17 cellular contexts compared by ENCODE assay signal in the genomic region with DNA sequence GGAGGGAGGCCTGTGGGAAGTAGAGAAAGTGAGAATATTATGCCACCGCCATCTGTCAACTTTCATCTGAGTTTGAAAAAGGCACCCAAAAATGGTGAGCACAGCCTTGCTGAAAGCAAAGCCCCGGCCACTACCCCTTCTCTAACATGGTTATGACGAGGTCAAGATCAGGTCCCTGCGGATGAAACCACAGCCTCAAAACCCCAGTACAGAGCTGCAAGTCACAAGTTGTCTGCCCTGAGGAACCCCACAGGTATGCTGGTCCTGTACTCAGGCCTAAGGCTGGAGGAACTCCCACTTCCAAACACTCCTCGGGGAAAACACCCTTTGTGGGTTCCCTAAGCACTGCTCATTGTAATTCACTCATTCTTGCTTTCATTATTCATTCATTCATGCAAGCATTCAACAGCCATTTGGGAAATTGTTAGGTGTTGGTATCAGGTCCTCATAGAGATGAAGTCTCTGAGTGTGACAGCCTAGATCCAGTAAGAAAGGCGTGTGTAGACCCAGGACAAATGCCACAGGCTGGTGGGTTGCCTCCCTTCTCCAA.
A peak's percentile ranks its signal among the peaks of the same experiment; 100 is the strongest.
DNase-seq lines count a peak whose midpoint lies in the region; ATAC-seq and TF ChIP-seq lines count a peak whose summit lies in the region.
"Had no signal": no experiment of that assay in that cellular context is flagged by ENCODE, and none has a peak within 500 bp of the region (broad histone marks: within the 10 kb centered on the region; RNA-seq: fewer than 3 reads in every experiment).

No MANE protein-coding gene starts in this region.

- H3K36me3 ChIP-seq in mammary epithelial cell (ENCODE audit: insufficient read depth, low read length) (no peaks in the 10 kb centered on the region), KMS-11 (ENCODE audit: insufficient read depth) (no peaks in the 10 kb centered on the region)
- H3K36me3 ChIP-seq: BLaER1 treated with 17β-estradiol and CSF1 and Interleukin-3, amounts not matched to agents 10 nM and 100 nM had no signal

- H3K27ac ChIP-seq in mammary epithelial cell (ENCODE audit: insufficient read depth, low read depth, low read length) (no peak overlapping the region), KMS-11 (0 out of 2 replicates have a peak overlapping the region, but pooled peaks have one; percentile 7)
- H3K27ac ChIP-seq: BLaER1 treated with 17β-estradiol and CSF1 and Interleukin-3, amounts not matched to agents 10 nM and 100 nM; GM23248 had no signal

- H3K27me3 ChIP-seq in mammary epithelial cell (ENCODE audit: insufficient read depth, low read length) (no peaks in the 10 kb centered on the region), KMS-11 (ENCODE audit: insufficient read depth, low read depth) (no peaks in the 10 kb centered on the region)

- no peaks in the 10 kb centered on the region for H3K9me3 ChIP-seq in mammary epithelial cell (replicated peaks; ENCODE audit: insufficient read depth, low read length)
- H3K9me3 ChIP-seq: BLaER1 treated with 17β-estradiol and CSF1 and Interleukin-3, amounts not matched to agents 10 nM and 100 nM had no signal

- H3K4me1 ChIP-seq in mammary epithelial cell (ENCODE audit: insufficient read depth, low read length): no peaks in the 10 kb centered on the region
- H3K4me1 ChIP-seq in KMS-11 (ENCODE audit: low read depth, poor library complexity, severe bottlenecking): peaks cover 57% of the 10 kb centered on the region

- H3K4me2 ChIP-seq in mammary epithelial cell (ENCODE audit: insufficient read depth, low read depth, low read length) (no peak overlapping the region), KMS-11 (peak overlapping the region; percentile 82)
- H3K4me2 ChIP-seq: BLaER1 treated with 17β-estradiol and CSF1 and Interleukin-3, amounts not matched to agents 10 nM and 100 nM had no signal

- DNase-seq in mammary epithelial cell: peak; percentile 55
- no peak for DNase-seq in MCF 10A (ENCODE audit: unreplicated experiment)
- peak; percentile 55 for DNase-seq in posterior vena cava (ENCODE audit: low spot score)
- DNase-seq in progenitor cell of endocrine pancreas (ENCODE audit: low spot score, unreplicated experiment): no peak
- no peak for DNase-seq in AML-193 (lab: John Stamatoyannopoulos, UW)
- DNase-seq: 8988T; CD4-positive, CD25-positive, alpha-beta regulatory T cell; DMS153; DMS79 treated with DMSO at 0.1 percent for 48 hours; GDM1; GM23248; KG1 had no signal

- H4K20me1 ChIP-seq in mammary epithelial cell (ENCODE audit: insufficient read depth, low read length) (no peaks in the 10 kb centered on the region), KMS-11 (ENCODE audit: insufficient read depth) (no peaks in the 10 kb centered on the region)
- H4K20me1 ChIP-seq: BLaER1 treated with 17β-estradiol and CSF1 and Interleukin-3, amounts not matched to agents 10 nM and 100 nM had no signal

- H3K9ac ChIP-seq in mammary epithelial cell (ENCODE audit: insufficient read depth, low read length): no peak overlapping the region
- peak overlapping the region; percentile 13; the same call in 1 of the 2 replicates for H3K9ac ChIP-seq in KMS-11
- H3K9ac ChIP-seq: BLaER1 treated with 17β-estradiol and CSF1 and Interleukin-3, amounts not matched to agents 10 nM and 100 nM; GM23248 had no signal

- in situ Hi-C loops in mammary epithelial cell (cut with MboI; ENCODE audit: low sequenced_read_pairs in 2 of 2): no loop called here

- H3K9me3 Mint-ChIP-seq in MCF 10A (ENCODE audit: unreplicated experiment) (no peaks in the 10 kb centered on the region), progenitor cell of endocrine pancreas (ENCODE audit: low read depth) (no peaks in the 10 kb centered on the region)
- H3K9me3 Mint-ChIP-seq: CD4-positive, CD25-positive, alpha-beta regulatory T cell; IgD-negative memory B cell had no signal

- CTCF ChIA-PET in mammary epithelial cell (lab: Charles Lee; ENCODE audit: low non-redundant PET) (no interaction called here), MCF 10A (lab: Yijun Ruan, JAX) (no interaction called here)

- dilution Hi-C loops in mammary epithelial cell (cut with HindIII; ENCODE audit: low sequenced_read_pairs): loop anchor here (5.0 kb wide), 2 partner anchors 34 to 41 kb away; no protein-coding TSS in a partner anchor

- H3K36me3 Mint-ChIP-seq in MCF 10A (ENCODE audit: insufficient read depth, unreplicated experiment) (no peaks in the 10 kb centered on the region), progenitor cell of endocrine pancreas (ENCODE audit: insufficient read depth) (no peaks in the 10 kb centered on the region)
- H3K36me3 Mint-ChIP-seq: IgD-negative memory B cell had no signal

- no peak for ATAC-seq in HG02678 (IDR thresholded peaks at IDR 0.05; ENCODE audit: unreplicated experiment)
- ATAC-seq: HCT116 had no signal

- TF ChIP-seq CTCF in mammary epithelial cell (conservative IDR thresholded peaks at IDR 0.05 in 1 of 2, IDR thresholded peaks at IDR 0.05 in 1 of 2; ENCODE audit: extremely low read depth in 1 of 2, insufficient read depth in 1 of 2, low read depth in 1 of 2, low read length in 2 of 2) (no peak), MCF 10A (IDR thresholded peaks at IDR 0.05; ENCODE audit: unreplicated experiment) (no peak), KMS-11 (conservative IDR thresholded peaks at IDR 0.05; ENCODE audit: low read depth, low read length) (no peak), progenitor cell of endocrine pancreas (IDR thresholded peaks at IDR 0.05; ENCODE audit: unreplicated experiment) (no peak)

- no peak overlapping the region for H2AFZ ChIP-seq in mammary epithelial cell (ENCODE audit: low read depth, low read length)
- H2AFZ ChIP-seq in KMS-11 (ENCODE audit: low read depth): 0 out of 2 replicates have a peak overlapping the region, but pooled peaks have one; percentile 15
- H2AFZ ChIP-seq: GM23248 had no signal

- POLR2A ChIA-PET in MCF 10A (lab: Yijun Ruan, JAX): no interaction called here

- H3K27me3 Mint-ChIP-seq in MCF 10A (ENCODE audit: insufficient read depth, unreplicated experiment): no peaks in the 10 kb centered on the region
- peaks cover 11% of the 10 kb centered on the region for H3K27me3 Mint-ChIP-seq in progenitor cell of endocrine pancreas
- H3K27me3 Mint-ChIP-seq: CD4-positive, CD25-positive, alpha-beta regulatory T cell; IgD-negative memory B cell had no signal

- no peaks in the 10 kb centered on the region for H3K79me2 ChIP-seq in mammary epithelial cell (ENCODE audit: insufficient read depth, low read length)
- H3K79me2 ChIP-seq in KMS-11 (ENCODE audit: insufficient read depth, low read depth): no peaks in the 10 kb centered on the region

- H3K4me3 Mint-ChIP-seq in MCF 10A (ENCODE audit: unreplicated experiment): no peak overlapping the region
- no peak overlapping the region for H3K4me3 Mint-ChIP-seq in progenitor cell of endocrine pancreas (ENCODE audit: low read depth)
- H3K4me3 Mint-ChIP-seq: CD4-positive, CD25-positive, alpha-beta regulatory T cell had no signal

- no peak overlapping the region for H3K27ac Mint-ChIP-seq in MCF 10A (ENCODE audit: low read depth, unreplicated experiment)
- H3K27ac Mint-ChIP-seq in progenitor cell of endocrine pancreas: no peak overlapping the region
- H3K27ac Mint-ChIP-seq: CD4-positive, CD25-positive, alpha-beta regulatory T cell; IgD-negative memory B cell had no signal

- H3K4me1 Mint-ChIP-seq in MCF 10A (ENCODE audit: insufficient read depth, unreplicated experiment): no peaks in the 10 kb centered on the region
- no peaks in the 10 kb centered on the region for H3K4me1 Mint-ChIP-seq in progenitor cell of endocrine pancreas (ENCODE audit: low read depth)

- no peak overlapping the region for H3K4me3 ChIP-seq in mammary epithelial cell (replicated peaks in 1 of 3; ENCODE audit: insufficient read depth in 1 of 3, low read depth in 2 of 3, low read length in 3 of 3)
- no peak overlapping the region for H3K4me3 ChIP-seq in KMS-11 (IDR thresholded peaks at IDR 0.05; ENCODE audit: insufficient read depth, low read depth, low read length)
- H3K4me3 ChIP-seq: BLaER1 treated with 17β-estradiol and CSF1 and Interleukin-3, amounts not matched to agents 10 nM and 100 nM; GM23248 had no signal

- WGBS in mammary epithelial cell (ENCODE audit: low coverage, missing lambda C conversion rate): 75% methylated on average over 6 of the region's 6 CpGs

- BruUV-seq in mammary epithelial cell (replicated peaks; lab: Mats Ljungman, UMichigan): no TSS peak
- BruUV-seq in MCF 10A (replicated peaks; lab: Mats Ljungman, UMichigan): no TSS peak

- intact Hi-C loops in mammary epithelial cell (cut with micrococcal nuclease) (no loop called here), MCF 10A (cut with micrococcal nuclease) (no loop called here), posterior vena cava (cut with DNase I) (no loop called here)

Comparison
In these comparisons a context has a peak if more than half of its experiments do, and no peak if none do; other contexts are left out.
1. DNase-seq: peak in mammary epithelial cell (single experiment) and posterior vena cava (single experiment); none in MCF 10A (single experiment), progenitor cell of endocrine pancreas (single experiment) and AML-193 (0 of 2).